In the genomic region with DNA sequence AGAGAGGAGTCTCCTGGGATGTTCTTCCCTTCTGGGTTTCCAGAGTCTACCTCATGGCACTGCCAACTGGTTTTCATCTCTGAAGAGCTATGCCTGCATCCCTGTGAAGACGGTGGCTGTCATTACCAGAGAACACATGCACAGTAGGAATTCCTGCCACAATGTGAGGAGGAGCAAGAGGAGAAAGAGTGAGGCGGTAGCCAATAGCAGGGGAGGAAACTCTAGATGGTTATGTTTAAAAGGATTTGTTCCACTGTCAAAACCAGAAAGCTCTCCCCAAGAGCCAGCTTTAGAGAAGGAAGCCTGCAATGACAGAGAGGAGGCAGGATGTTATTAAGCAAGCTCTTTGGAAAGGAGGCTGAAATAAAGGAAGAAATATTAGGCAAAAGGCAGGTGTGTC, we compare ENCODE assay signal across 21 cellular contexts. TPM values are rescaled to one million over a fixed set of nuclear protein-coding genes. Genes with fewer than 3 reads are reported as not detected.
"Had no signal": no experiment of that assay in that cellular context is flagged by ENCODE, and none has a peak within 500 bp of the region (broad histone marks: within the 10 kb centered on the region; RNA-seq: fewer than 3 reads in every experiment).

No MANE protein-coding gene starts in this region.

- H3K27ac ChIP-seq: colonic mucosa, gastrocnemius medialis, heart right ventricle, left ventricle myocardium inferior, lower lobe of right lung, psoas muscle, sigmoid colon, skin epidermis, testis, transverse colon had no signal

- DNase-seq: colonic mucosa; dermis blood vessel endothelial cell; effector CD8-positive, alpha-beta T cell; gastrocnemius medialis; heart right ventricle; hypothalamus; islet precursor cell; left ventricle myocardium inferior; lower lobe of right lung; psoas muscle; sigmoid colon; stimulated activated CD4-positive, alpha-beta T cell treated with anti-CD3 and anti-CD28 coated beads, Interleukin-2, amount 100 ng/mL, for 24 hours; stimulated activated CD4-positive, alpha-beta T cell treated with anti-CD3 and anti-CD28 coated beads, Interleukin-4, amount 100 ng/mL, for 4 hours; stimulated activated naive B cell treated with anti-CD40 and anti-IgM and Interleukin-4, amounts not matched to agents 10 μg/mL and 1 μg/mL and 100 μg/mL, for 72 hours; stimulated activated naive CD8-positive, alpha-beta T cell treated with anti-CD3 and anti-CD28 coated beads, Interleukin-15, amount 100 ng/mL, for 72 hours; testis; transverse colon had no signal

- H3K9me3 ChIP-seq: colonic mucosa, gastrocnemius medialis, heart right ventricle, left ventricle myocardium inferior, lower lobe of right lung, psoas muscle, sigmoid colon, testis, transverse colon had no signal

- H3K4me1 ChIP-seq: colonic mucosa, heart right ventricle, left ventricle myocardium inferior, lower lobe of right lung, psoas muscle, sigmoid colon, testis, transverse colon had no signal

- H3K4me3 ChIP-seq: colonic mucosa, gastrocnemius medialis, heart right ventricle, left ventricle myocardium inferior, lower lobe of right lung, psoas muscle, sigmoid colon, skin epidermis, testis, transverse colon had no signal

- H3K36me3 ChIP-seq: colonic mucosa, gastrocnemius medialis, heart right ventricle, left ventricle myocardium inferior, lower lobe of right lung, sigmoid colon, transverse colon had no signal

- H3K27me3 ChIP-seq: testis had no signal

RNA-seq across cellular contexts. Expression of gene LMX1A, which starts 12.3 kb away (rescaled TPM):
- total RNA-seq: dermis blood vessel endothelial cell; fibroblast of lung; natural killer cell treated with Interleukin-12 subunit alpha and Interleukin-12 subunit beta and Interleukin-15 and Interleukin-18, amount 100 ng/mL, for 72 hours; ureter had no signal
- polyA plus RNA-seq: fibroblast of lung had no signal
